Comparison of ENCODE assay signal across 9 cellular contexts in the genomic region with DNA sequence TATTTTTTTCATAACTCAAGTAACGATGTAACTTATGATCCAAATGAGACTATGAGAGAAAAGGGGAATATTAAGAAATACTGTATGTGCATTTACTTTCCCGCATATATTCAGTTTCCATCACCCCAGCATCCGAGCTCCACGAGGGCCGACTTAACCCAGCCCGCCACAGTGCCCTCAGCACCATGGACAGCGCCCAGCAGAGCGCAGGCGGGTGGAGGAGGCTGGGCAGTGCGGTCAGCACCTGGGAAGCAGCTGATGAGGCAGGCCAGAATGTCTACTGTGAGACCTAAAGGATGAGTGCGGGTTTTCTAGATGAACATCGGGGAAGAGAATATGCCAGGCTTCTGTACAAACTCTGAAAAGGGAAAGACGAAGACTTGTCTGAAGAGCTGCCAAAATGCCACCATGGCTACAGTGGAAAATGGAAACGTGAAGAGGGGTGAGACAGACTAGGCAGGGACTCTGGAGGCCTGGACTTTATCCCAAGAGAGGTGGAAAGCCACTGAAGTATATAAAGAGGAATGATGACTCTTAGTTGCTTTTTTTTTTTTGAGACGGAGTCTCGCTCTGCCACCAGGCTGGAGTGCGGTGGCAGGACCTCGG. TPM values are rescaled to one million over a fixed set of nuclear protein-coding genes. Genes with fewer than 3 reads are reported as not detected.
DNase-seq lines count a peak whose midpoint lies in the region; ATAC-seq and TF ChIP-seq lines count a peak whose summit lies in the region.
"Had no signal": no experiment of that assay in that cellular context is flagged by ENCODE, and none has a peak within 500 bp of the region (broad histone marks: within the 10 kb centered on the region; RNA-seq: fewer than 3 reads in every experiment).

No MANE protein-coding gene starts in this region.

- DNase-seq in activated T-cell treated with anti-CD3 and anti-CD28 coated beads for 1 hour (ENCODE audit: low read depth) (peak; percentile 12), foreskin fibroblast (peak; percentile 36 to 83), osteocyte (ENCODE audit: extremely low spot score, unreplicated experiment) (peak; percentile 91)
- no peak for DNase-seq in activated T-cell treated with anti-CD3 and anti-CD28 coated beads, Interleukin-2, amount 50 U/mL, for 4 hours
- peak; percentile 59 for DNase-seq in activated CD8-positive, alpha-beta memory T cell treated with anti-CD3 and anti-CD28 coated beads, Interleukin-2, amount 10 ng/mL, durations not matched to agents 7 days and 5 days

- H3K4me1 Mint-ChIP-seq in activated T-cell treated with anti-CD3 and anti-CD28 coated beads, Interleukin-2, amount 50 U/mL, for 4 hours (ENCODE audit: low read depth): no peaks in the 10 kb centered on the region
- no peaks in the 10 kb centered on the region for H3K4me1 Mint-ChIP-seq in activated CD8-positive, alpha-beta memory T cell treated with anti-CD3 and anti-CD28 coated beads, Interleukin-2, amount 10 ng/mL, durations not matched to agents 7 days and 5 days
- H3K4me1 Mint-ChIP-seq in osteocyte (ENCODE audit: unreplicated experiment): no peaks in the 10 kb centered on the region

- CTCF ChIA-PET in activated CD8-positive, alpha-beta memory T cell treated with anti-CD3 and anti-CD28 coated beads, Interleukin-2, amount 10 ng/mL, durations not matched to agents 7 days and 5 days (lab: Charles Lee): interaction anchor here (1.0 to 1.3 kb wide), 2 partner anchors 12 to 351 kb away, joined by 3 read pairs; no protein-coding TSS in a partner anchor

- no peaks in the 10 kb centered on the region for H3K36me3 Mint-ChIP-seq in activated T-cell treated with anti-CD3 and anti-CD28 coated beads, Interleukin-2, amount 50 U/mL, for 4 hours (ENCODE audit: insufficient read depth)
- no peaks in the 10 kb centered on the region for H3K36me3 Mint-ChIP-seq in activated CD8-positive, alpha-beta memory T cell treated with anti-CD3 and anti-CD28 coated beads, Interleukin-2, amount 10 ng/mL, durations not matched to agents 7 days and 5 days
- H3K36me3 Mint-ChIP-seq in osteocyte (ENCODE audit: unreplicated experiment): no peaks in the 10 kb centered on the region

- ATAC-seq in activated T-cell treated with anti-CD3 and anti-CD28 coated beads, Interleukin-2, amount 50 U/mL, for 4 hours: no peak
- ATAC-seq in activated CD8-positive, alpha-beta memory T cell treated with anti-CD3 and anti-CD28 coated beads, Interleukin-2, amount 10 ng/mL, durations not matched to agents 7 days and 5 days: peak; percentile 64
- no peak for ATAC-seq in GM21515 (IDR thresholded peaks at IDR 0.05; ENCODE audit: unreplicated experiment)
- ATAC-seq in GM18858 (IDR thresholded peaks at IDR 0.05; ENCODE audit: unreplicated experiment): no peak
- no peak for ATAC-seq in GM21576 (IDR thresholded peaks at IDR 0.05; ENCODE audit: unreplicated experiment)

- no peak overlapping the region for H3K27ac Mint-ChIP-seq in activated CD8-positive, alpha-beta memory T cell treated with anti-CD3 and anti-CD28 coated beads, Interleukin-2, amount 10 ng/mL, durations not matched to agents 7 days and 5 days
- H3K27ac Mint-ChIP-seq in osteocyte (ENCODE audit: unreplicated experiment): no peak overlapping the region
- H3K27ac Mint-ChIP-seq: T-helper 1 cell treated with Interleukin-12 subunit alpha and Interleukin-12 subunit beta and Interleukin-4 antibody, amounts not matched to agents 30 μg/mL and 1 μg/mL, for 36 hours had no signal

- peaks cover 40% of the 10 kb centered on the region for H3K27me3 Mint-ChIP-seq in activated T-cell treated with anti-CD3 and anti-CD28 coated beads, Interleukin-2, amount 50 U/mL, for 4 hours (ENCODE audit: low read depth)
- H3K27me3 Mint-ChIP-seq in activated CD8-positive, alpha-beta memory T cell treated with anti-CD3 and anti-CD28 coated beads, Interleukin-2, amount 10 ng/mL, durations not matched to agents 7 days and 5 days: peaks cover 41% of the 10 kb centered on the region
- peaks cover 43% of the 10 kb centered on the region for H3K27me3 Mint-ChIP-seq in osteocyte (ENCODE audit: unreplicated experiment)

- H3K4me3 ChIP-seq in foreskin fibroblast (ENCODE audit: low read depth in 1 of 2, low read length in 2 of 2): no peak overlapping the region

- TF ChIP-seq CTCF in foreskin fibroblast (IDR thresholded peaks at IDR 0.05; ENCODE audit: low read depth, low read length): no peak
- TF ChIP-seq CTCF in osteocyte (IDR thresholded peaks at IDR 0.05): no peak

- H3K4me3 Mint-ChIP-seq in activated T-cell treated with anti-CD3 and anti-CD28 coated beads, Interleukin-2, amount 50 U/mL, for 4 hours: no peak overlapping the region
- H3K4me3 Mint-ChIP-seq in activated CD8-positive, alpha-beta memory T cell treated with anti-CD3 and anti-CD28 coated beads, Interleukin-2, amount 10 ng/mL, durations not matched to agents 7 days and 5 days: no peak overlapping the region
- H3K4me3 Mint-ChIP-seq in osteocyte (ENCODE audit: unreplicated experiment): no peak overlapping the region
- H3K4me3 Mint-ChIP-seq: T-helper 1 cell treated with Interleukin-12 subunit alpha and Interleukin-12 subunit beta and Interleukin-4 antibody, amounts not matched to agents 30 μg/mL and 1 μg/mL, for 36 hours had no signal

- no peaks in the 10 kb centered on the region for H3K9me3 Mint-ChIP-seq in activated T-cell treated with anti-CD3 and anti-CD28 coated beads, Interleukin-2, amount 50 U/mL, for 4 hours
- H3K9me3 Mint-ChIP-seq in activated CD8-positive, alpha-beta memory T cell treated with anti-CD3 and anti-CD28 coated beads, Interleukin-2, amount 10 ng/mL, durations not matched to agents 7 days and 5 days (ENCODE audit: low read depth): no peaks in the 10 kb centered on the region
- H3K9me3 Mint-ChIP-seq in osteocyte (ENCODE audit: unreplicated experiment): no peaks in the 10 kb centered on the region
- H3K9me3 Mint-ChIP-seq: T-helper 1 cell treated with Interleukin-12 subunit alpha and Interleukin-12 subunit beta and Interleukin-4 antibody, amounts not matched to agents 30 μg/mL and 1 μg/mL, for 36 hours had no signal

RNA-seq across cellular contexts. Expression of a gene that starts 34.5 kb away (rescaled TPM):
- 10 to 100 TPM; 43.6 to 47.8 (median 46.1) TPM for total RNA-seq in activated T-cell treated with anti-CD3 and anti-CD28 coated beads, Interleukin-2, amount 50 U/mL, for 4 hours
- 10 to 100 TPM; 25.7 to 28.2 TPM for total RNA-seq in activated CD8-positive, alpha-beta memory T cell treated with anti-CD3 and anti-CD28 coated beads, Interleukin-2, amount 10 ng/mL, durations not matched to agents 7 days and 5 days
- 24.1 and 25.2 TPM in 2 replicates for total RNA-seq in osteocyte

RNA-seq across cellular contexts. Expression of a gene that starts 47.7 kb away (rescaled TPM):
- total RNA-seq in activated T-cell treated with anti-CD3 and anti-CD28 coated beads, Interleukin-2, amount 50 U/mL, for 4 hours: 1 to 10 TPM in 1 of 3 donors, under 1 TPM in 2; 0.91 to 1.4 (median 0.95) TPM
- total RNA-seq in activated CD8-positive, alpha-beta memory T cell treated with anti-CD3 and anti-CD28 coated beads, Interleukin-2, amount 10 ng/mL, durations not matched to agents 7 days and 5 days: 10 to 100 TPM in 1 of 2 experiments, 1 to 10 TPM in 1; 7.9 to 14.5 TPM
- 6.2 and 6.7 TPM in 2 replicates for total RNA-seq in osteocyte
